ENCODE assay signal across 19 cellular contexts in genomic region chr6:99592900-99593299, GRCh38. TPM values are rescaled to one million over a fixed set of nuclear protein-coding genes. Genes with fewer than 3 reads are reported as not detected.
DNase-seq lines count a peak whose midpoint lies in the region; ATAC-seq and TF ChIP-seq lines count a peak whose summit lies in the region.
"Had no signal": no experiment of that assay in that cellular context is flagged by ENCODE, and none has a peak within 500 bp of the region (broad histone marks: within the 10 kb centered on the region; RNA-seq: fewer than 3 reads in every experiment).

No MANE protein-coding gene starts in this region.

- no peak overlapping the region for H3K4me2 ChIP-seq in neuronal stem cell (ENCODE audit: insufficient read depth, low read length, poor library complexity, severe bottlenecking)
- H3K4me2 ChIP-seq: GM23338, KMS-11 had no signal

- H3K14ac ChIP-seq in neuronal stem cell (ENCODE audit: low read length) = no peak overlapping the region

- no peak overlapping the region for H3K4me3 Mint-ChIP-seq in naive thymus-derived CD4-positive, alpha-beta T cell
- H3K4me3 Mint-ChIP-seq: GM23338; T-helper 1 cell treated with Interleukin-12 subunit alpha and Interleukin-12 subunit beta and Interleukin-4 antibody, amounts not matched to agents 30 μg/mL and 1 μg/mL, for 36 hours had no signal

- intact Hi-C loops in naive thymus-derived CD4-positive, alpha-beta T cell (cut with micrococcal nuclease) = loop anchor here in 1 of 2 donors (1.0 kb wide), 1 partner anchor 9 kb away; no protein-coding TSS in a partner anchor

- no peak overlapping the region for H2BK120ac ChIP-seq in neuronal stem cell (ENCODE audit: low read depth, low read length)

- H3K36me3 ChIP-seq in SK-N-MC (ENCODE audit: insufficient read depth, low read length) (no peaks in the 10 kb centered on the region), neuronal stem cell (replicated peaks in 1 of 2; ENCODE audit: control insufficient read depth in 2 of 2, insufficient read depth in 2 of 2, low read length in 2 of 2) (no peaks in the 10 kb centered on the region)
- H3K36me3 ChIP-seq in naive thymus-derived CD4-positive, alpha-beta T cell (ENCODE audit: control insufficient read depth in 2 of 3, insufficient read depth in 3 of 3, low read length in 3 of 3) = no peaks in the 10 kb centered on the region

- H2BK12ac ChIP-seq in neuronal stem cell (ENCODE audit: low read length) = no peak overlapping the region

- H4K91ac ChIP-seq in neuronal stem cell (ENCODE audit: low read depth, low read length, poor library complexity) = no peak overlapping the region

- POLR2A ChIA-PET in naive thymus-derived CD4-positive, alpha-beta T cell (lab: Charles Lee) = no interaction called here

- peaks cover 8 to 14% of the 10 kb centered on the region in 2 donors for H3K4me1 ChIP-seq in naive thymus-derived CD4-positive, alpha-beta T cell (ENCODE audit: control insufficient read depth in 2 of 2, insufficient read depth in 2 of 2, low read length in 2 of 2)
- peaks cover 5 to 6% of the 10 kb centered on the region in 2 donors for H3K4me1 ChIP-seq in neuronal stem cell (ENCODE audit: control insufficient read depth in 2 of 2, insufficient read depth in 1 of 2, low read depth in 1 of 2, low read length in 2 of 2)

- no peak overlapping the region for H3K18ac ChIP-seq in neuronal stem cell (ENCODE audit: low read length)

- peaks cover 0 to 22% (median 7%) of the 10 kb centered on the region in 11 donors for H3K9me3 Mint-ChIP-seq in naive thymus-derived CD4-positive, alpha-beta T cell
- H3K9me3 Mint-ChIP-seq: activated T-helper 2 cell treated with anti-CD3 and anti-CD28 coated beads, Interferon-gamma antibody, Interleukin-2, Interleukin-4, amounts not matched to agents 10 μg/mL and 5 μg/mL and 100 μg/mL, durations not matched to agents 14 hours and 24 hours and 36 hours had no signal

- H3K4me1 Mint-ChIP-seq in naive thymus-derived CD4-positive, alpha-beta T cell = peaks cover 16 to 35% (median 26%) of the 10 kb centered on the region in 7 donors

- H2BK5ac ChIP-seq in neuronal stem cell (ENCODE audit: low read length) = no peak overlapping the region

- no peak overlapping the region for H3K4me3 ChIP-seq in AG10803 (ENCODE audit: low read length)
- H3K4me3 ChIP-seq in HL-60 (replicated peaks; ENCODE audit: insufficient read depth, low read length) = no peak overlapping the region
- H3K4me3 ChIP-seq in SK-N-MC = no peak overlapping the region
- no peak overlapping the region for H3K4me3 ChIP-seq in fibroblast of pulmonary artery (replicated peaks; ENCODE audit: low read depth, low read length)
- no peak overlapping the region for H3K4me3 ChIP-seq in naive thymus-derived CD4-positive, alpha-beta T cell (ENCODE audit: low read length)
- no peak overlapping the region for H3K4me3 ChIP-seq in neuronal stem cell (ENCODE audit: low read length in 2 of 2)
- H3K4me3 ChIP-seq: GM23338, lung, testis had no signal

- H3K9ac ChIP-seq in SK-N-MC (ENCODE audit: insufficient read length) = no peak overlapping the region
- H3K9ac ChIP-seq in neuronal stem cell (ENCODE audit: low read depth, low read length, poor library complexity) = no peak overlapping the region
- H3K9ac ChIP-seq: KMS-11 had no signal

- H4K8ac ChIP-seq in neuronal stem cell (ENCODE audit: low read depth, low read length) = no peak overlapping the region

- H3K27me3 ChIP-seq in HL-60 (ENCODE audit: insufficient read depth, poor library complexity, severe bottlenecking) (peaks cover 15% of the 10 kb centered on the region), neuronal stem cell (ENCODE audit: control insufficient read depth in 3 of 3, insufficient read depth in 3 of 3, low read depth in 1 of 3, low read length in 3 of 3) (peaks cover 25 to 98% (median 72%) of the 10 kb centered on the region in 3 experiments)
- H3K27me3 ChIP-seq in naive thymus-derived CD4-positive, alpha-beta T cell (ENCODE audit: control insufficient read depth in 2 of 2, insufficient read depth in 2 of 2, low read length in 2 of 2) = peaks cover 14 to 19% of the 10 kb centered on the region in 2 donors
- H3K27me3 ChIP-seq: testis had no signal

- H3K23ac ChIP-seq in neuronal stem cell (ENCODE audit: low read depth, low read length, poor library complexity) = no peak overlapping the region

- H3K27ac Mint-ChIP-seq in naive thymus-derived CD4-positive, alpha-beta T cell = no peak overlapping the region
- H3K27ac Mint-ChIP-seq: activated T-helper 2 cell treated with anti-CD3 and anti-CD28 coated beads, Interferon-gamma antibody, Interleukin-2, Interleukin-4, amounts not matched to agents 10 μg/mL and 5 μg/mL and 100 μg/mL, durations not matched to agents 14 hours and 24 hours and 36 hours; GM23338; T-helper 1 cell treated with Interleukin-12 subunit alpha and Interleukin-12 subunit beta and Interleukin-4 antibody, amounts not matched to agents 30 μg/mL and 1 μg/mL, for 36 hours had no signal

- TF ChIP-seq CTCF in AG10803 (conservative IDR thresholded peaks at IDR 0.05; ENCODE audit: low read length) (no peak), HL-60 (IDR thresholded peaks at IDR 0.05; ENCODE audit: insufficient read depth, low read length) (no peak), fibroblast of pulmonary artery (IDR thresholded peaks at IDR 0.05; ENCODE audit: low read length, missing control alignments) (no peak)

- no CpG with 5 or more reads among the region's 1 CpG for WGBS in neuronal stem cell (ENCODE audit: extremely low coverage in 2 of 2, insufficient read length in 2 of 2, insufficient replicate concordance in 1 of 2), 2 donors

- H3K9me3 ChIP-seq in SK-N-MC (ENCODE audit: low read depth, low read length) = no peaks in the 10 kb centered on the region
- H3K9me3 ChIP-seq in naive thymus-derived CD4-positive, alpha-beta T cell (ENCODE audit: control insufficient read depth in 2 of 3, low read length in 3 of 3) = no peaks in the 10 kb centered on the region
- peaks cover 0 to 7% of the 10 kb centered on the region in 2 donors for H3K9me3 ChIP-seq in neuronal stem cell (replicated peaks in 1 of 2; ENCODE audit: control insufficient read depth in 2 of 2, insufficient read depth in 1 of 2, low read depth in 1 of 2, low read length in 2 of 2)
- H3K9me3 ChIP-seq: testis had no signal

- no peak overlapping the region for H2AK5ac ChIP-seq in neuronal stem cell (ENCODE audit: low read depth, low read length)

- ATAC-seq in naive thymus-derived CD4-positive, alpha-beta T cell = no peak
- ATAC-seq: GM23338 had no signal

- CTCF ChIA-PET in naive thymus-derived CD4-positive, alpha-beta T cell (lab: Charles Lee) = no interaction called here

- H3K79me1 ChIP-seq in neuronal stem cell (ENCODE audit: low read depth, low read length) = no peaks in the 10 kb centered on the region

- peaks cover 0 to 8% (median 0%) of the 10 kb centered on the region in 5 donors for H3K36me3 Mint-ChIP-seq in naive thymus-derived CD4-positive, alpha-beta T cell

- no peak overlapping the region for H3K4ac ChIP-seq in neuronal stem cell (ENCODE audit: low read length)

- H2AFZ ChIP-seq in neuronal stem cell (ENCODE audit: low read length) = no peak overlapping the region
- H2AFZ ChIP-seq: GM23338 had no signal

- DNase-seq in AG10803 (ENCODE audit: low read depth) (peak; percentile 87), HL-60 (ENCODE audit: low read depth in 1 of 2, low spot score in 1 of 2) (peak; percentile 46 to 84), SK-N-MC (ENCODE audit: low read depth, low spot score) (peak; percentile 48), fibroblast of pulmonary artery (ENCODE audit: low read depth) (peak; percentile 86), DMS 273 (lab: John Stamatoyannopoulos, UW; ENCODE audit: unreplicated experiment) (no peak), T-helper 9 cell (no peak), neuronal stem cell (ENCODE audit: low spot score) (no peak)
- DNase-seq in naive thymus-derived CD4-positive, alpha-beta T cell = no peak
- DNase-seq: amniotic stem cell, GDM1, NCI-H1417, posterior cingulate gyrus, small intestine, testis had no signal

- H3K27ac ChIP-seq in HL-60 (replicated peaks) = no peak overlapping the region
- H3K27ac ChIP-seq in SK-N-MC = no peak overlapping the region
- H3K27ac ChIP-seq in naive thymus-derived CD4-positive, alpha-beta T cell (ENCODE audit: low read depth, low read length) = no peak overlapping the region
- H3K27ac ChIP-seq in neuronal stem cell (replicated peaks; ENCODE audit: low read length) = no peak overlapping the region
- H3K27ac ChIP-seq: KMS-11, testis had no signal

- peaks cover 81 to 91% (median 88%) of the 10 kb centered on the region in 5 donors for H3K27me3 Mint-ChIP-seq in naive thymus-derived CD4-positive, alpha-beta T cell

- no peak overlapping the region for H2BK15ac ChIP-seq in neuronal stem cell (ENCODE audit: low read length)

RNA-seq across cellular contexts. Expression of gene PRDM13, which starts 13.7 kb away (rescaled TPM):
- not detected for total RNA-seq in naive thymus-derived CD4-positive, alpha-beta T cell
- polyA plus RNA-seq in naive thymus-derived CD4-positive, alpha-beta T cell = not detected
- not detected for polyA plus RNA-seq in neuronal stem cell (2013, experiment 1 of 2)
- 0.03 TPM for polyA plus RNA-seq in neuronal stem cell (2013, experiment 2 of 2)
- total RNA-seq: activated T-helper 2 cell treated with anti-CD3 and anti-CD28 coated beads, Interferon-gamma antibody, Interleukin-2, Interleukin-4, amounts not matched to agents 10 μg/mL and 5 μg/mL and 100 μg/mL, durations not matched to agents 14 hours and 24 hours and 36 hours; lung had no signal
- polyA plus RNA-seq: lung, small intestine had no signal

RNA-seq across cellular contexts. Expression of gene CCNC, which starts 24.4 kb away (rescaled TPM):
- 10 to 100 TPM; 31.4 to 45.4 (median 37.3) TPM for total RNA-seq in naive thymus-derived CD4-positive, alpha-beta T cell
- polyA plus RNA-seq in naive thymus-derived CD4-positive, alpha-beta T cell = 10 to 100 TPM; 34.6 to 44.0 TPM
- 49.0 TPM for polyA plus RNA-seq in neuronal stem cell (2013, experiment 1 of 2)
- 51.0 TPM for polyA plus RNA-seq in neuronal stem cell (2013, experiment 2 of 2)

Comparison
In these comparisons a context has a peak if more than half of its experiments do, and no peak if none do; other contexts are left out.
1. DNase-seq: peak in AG10803 (single experiment), HL-60 (2 of 2), SK-N-MC (single experiment) and fibroblast of pulmonary artery (single experiment); none in naive thymus-derived CD4-positive, alpha-beta T cell (0 of 9), DMS 273 (single experiment), T-helper 9 cell (single experiment) and neuronal stem cell (single experiment).